In genomic region chr2:70947556-70948184, GRCh38 we compare ENCODE assay signal across 8 cellular contexts. TPM values are rescaled to one million over a fixed set of nuclear protein-coding genes. Genes with fewer than 3 reads are reported as not detected.
DNase-seq lines count a peak whose midpoint lies in the region; ATAC-seq and TF ChIP-seq lines count a peak whose summit lies in the region.

No MANE protein-coding gene starts in this region.

- H3K4ac ChIP-seq in mesenchymal stem cell (ENCODE audit: low read depth in 1 of 2, low read length in 2 of 2), result no peak overlapping the region

- no peak overlapping the region for H3K23ac ChIP-seq in mesenchymal stem cell (ENCODE audit: low read length in 2 of 2)

- H2AFZ ChIP-seq in Loucy (ENCODE audit: low read length) (peak overlapping the region; percentile 85), mesenchymal stem cell (ENCODE audit: low read depth, low read length) (peak overlapping the region; percentile 32)

- no peaks in the 10 kb centered on the region for H3K9me2 ChIP-seq in Loucy (replicated peaks; ENCODE audit: low read depth, low read length)

- DNase-seq in astrocyte of the hippocampus (ENCODE audit: low read depth, low spot score) (peak; percentile 49), mesenchymal stem cell (peak; percentile 58), NCI-H2171 treated with DMSO at 0.1 percent for 48 hours (lab: John Stamatoyannopoulos, UW) (no peak), NCI-H1930 (lab: John Stamatoyannopoulos, UW) (no peak)

- H3K4me2 ChIP-seq in BLaER1 treated with 17β-estradiol and CSF1 and Interleukin-3, amounts not matched to agents 10 nM and 100 nM, result peak overlapping the region; percentile 72 to 95 (median 86)
- H3K4me2 ChIP-seq in Loucy (ENCODE audit: low read depth, low read length, poor library complexity, severe bottlenecking) (peak overlapping the region; percentile 91), mesenchymal stem cell (ENCODE audit: low read length, poor library complexity, severe bottlenecking) (no peak overlapping the region)

- no peaks in the 10 kb centered on the region for H3K36me3 ChIP-seq in BLaER1 treated with 17β-estradiol and CSF1 and Interleukin-3, amounts not matched to agents 10 nM and 100 nM
- no peaks in the 10 kb centered on the region for H3K36me3 ChIP-seq in Loucy (ENCODE audit: insufficient read depth, low read length)
- no peaks in the 10 kb centered on the region for H3K36me3 ChIP-seq in mesenchymal stem cell (ENCODE audit: control insufficient read depth in 1 of 2, insufficient read depth in 2 of 2, low read depth in 1 of 2, low read length in 2 of 2)

- peak overlapping the region in 9 of 11 experiments; percentile 38 to 79 (median 64); a peak in 18 of 22 replicates for H3K9ac ChIP-seq in BLaER1 treated with 17β-estradiol and CSF1 and Interleukin-3, amounts not matched to agents 10 nM and 100 nM
- peak overlapping the region; percentile 68 for H3K9ac ChIP-seq in Loucy (ENCODE audit: low read depth, low read length, poor library complexity, severe bottlenecking)
- H3K9ac ChIP-seq in mesenchymal stem cell (ENCODE audit: low read length), result peak overlapping the region; percentile 67

- H2BK12ac ChIP-seq in mesenchymal stem cell (ENCODE audit: low read length in 2 of 2), result no peak overlapping the region

- H3K9me3 ChIP-seq in BLaER1 treated with 17β-estradiol and CSF1 and Interleukin-3, amounts not matched to agents 10 nM and 100 nM (replicated peaks in 1 of 11), result no peaks in the 10 kb centered on the region
- H3K9me3 ChIP-seq in Loucy (ENCODE audit: insufficient read depth, low read depth, low read length), result no peaks in the 10 kb centered on the region
- no peaks in the 10 kb centered on the region for H3K9me3 ChIP-seq in mesenchymal stem cell (ENCODE audit: control insufficient read depth, low read length)

- H3K79me1 ChIP-seq in mesenchymal stem cell (replicated peaks; ENCODE audit: low read length, poor library complexity, severe bottlenecking), result no peaks in the 10 kb centered on the region

- no peak overlapping the region for H3K14ac ChIP-seq in mesenchymal stem cell (ENCODE audit: low read length in 2 of 2)

- no peaks in the 10 kb centered on the region for H3K27me3 ChIP-seq in BLaER1 treated with 17β-estradiol and CSF1 and Interleukin-3, amounts not matched to agents 10 nM and 100 nM
- H3K27me3 ChIP-seq in Loucy (ENCODE audit: insufficient read depth, low read length, poor library complexity, severe bottlenecking) (no peaks in the 10 kb centered on the region), mesenchymal stem cell (ENCODE audit: control insufficient read depth in 1 of 2, insufficient read depth in 1 of 2, low read length in 2 of 2) (peaks cover 1 to 5% of the 10 kb centered on the region in 2 experiments)

- H3K18ac ChIP-seq in mesenchymal stem cell (ENCODE audit: low read depth in 1 of 2, low read length in 2 of 2), result no peak overlapping the region

- H2BK15ac ChIP-seq in mesenchymal stem cell (ENCODE audit: low read depth, poor library complexity, severe bottlenecking), result no peak overlapping the region

- no peak overlapping the region for H2BK5ac ChIP-seq in mesenchymal stem cell (ENCODE audit: low read depth, low read length, poor library complexity, severe bottlenecking)

- no peak overlapping the region for H2BK120ac ChIP-seq in mesenchymal stem cell (ENCODE audit: low read depth, low read length)

- no peaks in the 10 kb centered on the region for H3K79me2 ChIP-seq in Loucy (ENCODE audit: insufficient read depth, low read length)

- H4K91ac ChIP-seq in mesenchymal stem cell (ENCODE audit: low read length), result peak overlapping the region; percentile 65

- peaks cover 0 to 11% (median 0%) of the 10 kb centered on the region in 11 experiments; a peak in 2 of 22 replicates for H4K20me1 ChIP-seq in BLaER1 treated with 17β-estradiol and CSF1 and Interleukin-3, amounts not matched to agents 10 nM and 100 nM
- no peaks in the 10 kb centered on the region for H4K20me1 ChIP-seq in Loucy (ENCODE audit: insufficient read depth, low read length, poor library complexity, severe bottlenecking)

- H3F3A ChIP-seq in Loucy (ENCODE audit: low read depth), result no peaks in the 10 kb centered on the region

- ATAC-seq in GM21390 (IDR thresholded peaks at IDR 0.05; ENCODE audit: unreplicated experiment) (no peak), GM21447 (IDR thresholded peaks at IDR 0.05; ENCODE audit: unreplicated experiment) (no peak)

- no peak overlapping the region for H2AK5ac ChIP-seq in mesenchymal stem cell (ENCODE audit: low read length, severe bottlenecking)

- peak overlapping the region in 9 of 10 experiments; percentile 25 to 65 (median 53); a peak in 17 of 20 replicates for H3K4me3 ChIP-seq in BLaER1 treated with 17β-estradiol and CSF1 and Interleukin-3, amounts not matched to agents 10 nM and 100 nM
- H3K4me3 ChIP-seq in Loucy (ENCODE audit: low read length, poor library complexity, severe bottlenecking) (peak overlapping the region; percentile 73), mesenchymal stem cell (ENCODE audit: insufficient read depth in 1 of 2, low read depth in 1 of 2, low read length in 2 of 2) (peak overlapping the region in 1 of 2 experiments; percentile 70)

- WGBS in mesenchymal stem cell, result 36% methylated on average over 11 of the region's 11 CpGs

- peak overlapping the region in 9 of 11 experiments; percentile 29 to 68 (median 46); a peak in 17 of 22 replicates for H3K27ac ChIP-seq in BLaER1 treated with 17β-estradiol and CSF1 and Interleukin-3, amounts not matched to agents 10 nM and 100 nM
- no peak overlapping the region for H3K27ac ChIP-seq in mesenchymal stem cell (ENCODE audit: low read length, poor library complexity, severe bottlenecking)

- H4K8ac ChIP-seq in mesenchymal stem cell (ENCODE audit: low read length), result peak overlapping the region; percentile 17

- H3K4me1 ChIP-seq in BLaER1 treated with 17β-estradiol and CSF1 and Interleukin-3, amounts not matched to agents 10 nM and 100 nM, result peaks cover 19 to 40% (median 27%) of the 10 kb centered on the region in 10 experiments
- peaks cover 22% of the 10 kb centered on the region for H3K4me1 ChIP-seq in Loucy (ENCODE audit: insufficient read depth, low read length, poor library complexity, severe bottlenecking)
- H3K4me1 ChIP-seq in mesenchymal stem cell (ENCODE audit: control insufficient read depth, insufficient read depth, low read depth, low read length), result peaks cover 28% of the 10 kb centered on the region

- TF ChIP-seq CTCF in Loucy (conservative IDR thresholded peaks at IDR 0.05; ENCODE audit: low read length), result no peak

RNA-seq across cellular contexts. Expression of gene ATP6V1B1, which starts 12.0 kb away (rescaled TPM):
- polyA plus RNA-seq in mesenchymal stem cell (2013, experiment 1 of 2), result not detected
- 0.10 TPM for polyA plus RNA-seq in mesenchymal stem cell (2013, experiment 2 of 2)

RNA-seq across cellular contexts. Expression of gene ANKRD53, which starts 30.8 kb away (rescaled TPM):
- 2.6 TPM for polyA plus RNA-seq in mesenchymal stem cell (2013, experiment 1 of 2)
- 2.5 TPM for polyA plus RNA-seq in mesenchymal stem cell (2013, experiment 2 of 2)

RNA-seq across cellular contexts. Expression of gene TEX261, which starts 47.0 kb away (rescaled TPM):
- polyA plus RNA-seq in mesenchymal stem cell (2013, experiment 1 of 2), result 82.9 TPM
- polyA plus RNA-seq in mesenchymal stem cell (2013, experiment 2 of 2), result 81.2 TPM

RNA-seq across cellular contexts. Expression of gene VAX2, which starts 47.3 kb away (rescaled TPM):
- polyA plus RNA-seq in mesenchymal stem cell (2013, experiment 1 of 2), result 0.22 TPM
- 0.16 TPM for polyA plus RNA-seq in mesenchymal stem cell (2013, experiment 2 of 2)

Comparison
In these comparisons a context has a peak if more than half of its experiments do, and no peak if none do; other contexts are left out.
1. DNase-seq: peak in astrocyte of the hippocampus (single experiment) and mesenchymal stem cell (single experiment); none in NCI-H2171 treated with DMSO at 0.1 percent for 48 hours (single experiment) and NCI-H1930 (0 of 2).
2. Peak in every context shown above with its lines, with median percentiles within 50 percentile points of each other: H3K9ac ChIP-seq.